ENCODE assay signal across 2 cellular contexts in genomic region chr7:152467225-152467624, GRCh38.
TF ChIP-seq lines count a peak whose summit lies in the region.

No MANE protein-coding gene starts in this region.

TF ChIP-seq in K562, 482 proteins besides CTCF, POLR2A, EP300 and RAD21 (continued from another document):
- TF ChIP-seq, protein P1, sequence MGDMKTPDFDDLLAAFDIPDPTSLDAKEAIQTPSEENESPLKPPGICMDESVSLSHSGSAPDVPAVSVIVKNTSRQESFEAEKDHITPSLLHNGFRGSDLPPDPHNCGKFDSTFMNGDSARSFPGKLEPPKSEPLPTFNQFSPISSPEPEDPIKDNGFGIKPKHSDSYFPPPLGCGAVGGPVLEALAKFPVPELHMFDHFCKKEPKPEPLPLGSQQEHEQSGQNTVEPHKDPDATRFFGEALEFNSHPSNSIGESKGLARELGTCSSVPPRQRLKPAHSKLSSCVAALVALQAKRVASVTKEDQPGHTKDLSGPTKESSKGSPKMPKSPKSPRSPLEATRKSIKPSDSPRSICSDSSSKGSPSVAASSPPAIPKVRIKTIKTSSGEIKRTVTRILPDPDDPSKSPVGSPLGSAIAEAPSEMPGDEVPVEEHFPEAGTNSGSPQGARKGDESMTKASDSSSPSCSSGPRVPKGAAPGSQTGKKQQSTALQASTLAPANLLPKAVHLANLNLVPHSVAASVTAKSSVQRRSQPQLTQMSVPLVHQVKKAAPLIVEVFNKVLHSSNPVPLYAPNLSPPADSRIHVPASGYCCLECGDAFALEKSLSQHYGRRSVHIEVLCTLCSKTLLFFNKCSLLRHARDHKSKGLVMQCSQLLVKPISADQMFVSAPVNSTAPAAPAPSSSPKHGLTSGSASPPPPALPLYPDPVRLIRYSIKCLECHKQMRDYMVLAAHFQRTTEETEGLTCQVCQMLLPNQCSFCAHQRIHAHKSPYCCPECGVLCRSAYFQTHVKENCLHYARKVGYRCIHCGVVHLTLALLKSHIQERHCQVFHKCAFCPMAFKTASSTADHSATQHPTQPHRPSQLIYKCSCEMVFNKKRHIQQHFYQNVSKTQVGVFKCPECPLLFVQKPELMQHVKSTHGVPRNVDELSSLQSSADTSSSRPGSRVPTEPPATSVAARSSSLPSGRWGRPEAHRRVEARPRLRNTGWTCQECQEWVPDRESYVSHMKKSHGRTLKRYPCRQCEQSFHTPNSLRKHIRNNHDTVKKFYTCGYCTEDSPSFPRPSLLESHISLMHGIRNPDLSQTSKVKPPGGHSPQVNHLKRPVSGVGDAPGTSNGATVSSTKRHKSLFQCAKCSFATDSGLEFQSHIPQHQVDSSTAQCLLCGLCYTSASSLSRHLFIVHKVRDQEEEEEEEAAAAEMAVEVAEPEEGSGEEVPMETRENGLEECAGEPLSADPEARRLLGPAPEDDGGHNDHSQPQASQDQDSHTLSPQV (IDR thresholded peaks at IDR 0.05) = no peak
- no peak for TF ChIP-seq NCOA1 (IDR thresholded peaks at IDR 0.05; ENCODE audit: low read depth)
- no peak for TF ChIP-seq HMG20B (CRISPR knock-in tag; IDR thresholded peaks at IDR 0.05)
- TF ChIP-seq ZNF121 (CRISPR knock-in tag; conservative IDR thresholded peaks at IDR 0.05) = peak; percentile 94
- TF ChIP-seq KLF10 (CRISPR knock-in tag; IDR thresholded peaks at IDR 0.05) = no peak
- TF ChIP-seq TGIF2 (CRISPR knock-in tag; IDR thresholded peaks at IDR 0.05) = no peak
- TF ChIP-seq HMGXB4 (CRISPR knock-in tag; IDR thresholded peaks at IDR 0.05) = no peak
- no peak for TF ChIP-seq ZNF174 (CRISPR knock-in tag; IDR thresholded peaks at IDR 0.05)
- no peak for TF ChIP-seq NFIC (IDR thresholded peaks at IDR 0.05)
- TF ChIP-seq, protein P2, sequence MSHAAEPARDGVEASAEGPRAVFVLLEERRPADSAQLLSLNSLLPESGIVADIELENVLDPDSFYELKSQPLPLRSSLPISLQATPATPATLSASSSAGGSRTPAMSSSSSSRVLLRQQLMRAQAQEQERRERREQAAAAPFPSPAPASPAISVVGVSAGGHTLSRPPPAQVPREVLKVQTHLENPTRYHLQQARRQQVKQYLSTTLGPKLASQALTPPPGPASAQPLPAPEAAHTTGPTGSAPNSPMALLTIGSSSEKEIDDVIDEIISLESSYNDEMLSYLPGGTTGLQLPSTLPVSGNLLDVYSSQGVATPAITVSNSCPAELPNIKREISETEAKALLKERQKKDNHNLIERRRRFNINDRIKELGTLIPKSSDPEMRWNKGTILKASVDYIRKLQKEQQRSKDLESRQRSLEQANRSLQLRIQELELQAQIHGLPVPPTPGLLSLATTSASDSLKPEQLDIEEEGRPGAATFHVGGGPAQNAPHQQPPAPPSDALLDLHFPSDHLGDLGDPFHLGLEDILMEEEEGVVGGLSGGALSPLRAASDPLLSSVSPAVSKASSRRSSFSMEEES (CRISPR knock-in tag; IDR thresholded peaks at IDR 0.05) = no peak
- TF ChIP-seq PATZ1 (CRISPR knock-in tag; IDR thresholded peaks at IDR 0.05; ENCODE audit: borderline replicate concordance) = no peak
- TF ChIP-seq RBM25 (IDR thresholded peaks at IDR 0.05; ENCODE audit: low read depth, low read length, severe bottlenecking) = peak; percentile 36
- no peak for TF ChIP-seq GABPA (tag; conservative IDR thresholded peaks at IDR 0.05; ENCODE audit: low read depth)
- TF ChIP-seq DMBX1 (CRISPR knock-in tag; IDR thresholded peaks at IDR 0.05; ENCODE audit: borderline replicate concordance) = no peak

TF ChIP-seq in SK-N-SH treated with all-trans-retinoic acid at 6 μM for 48 hours, 23 proteins besides CTCF, POLR2A, EP300 and RAD21 (continued from another document):
- TF ChIP-seq PATZ1 (CRISPR knock-in tag; IDR thresholded peaks at IDR 0.05; ENCODE audit: borderline replicate concordance) = no peak
